In genomic region chr12:112349440-112349839, GRCh38 we compare ENCODE assay signal across 14 cellular contexts. TPM values are rescaled to one million over a fixed set of nuclear protein-coding genes. Genes with fewer than 3 reads are reported as not detected.
DNase-seq lines count a peak whose midpoint lies in the region; ATAC-seq and TF ChIP-seq lines count a peak whose summit lies in the region.
"Had no signal": no experiment of that assay in that cellular context is flagged by ENCODE, and none has a peak within 500 bp of the region (broad histone marks: within the 10 kb centered on the region; RNA-seq: fewer than 3 reads in every experiment).

No MANE protein-coding gene starts in this region.

- no peaks in the 10 kb centered on the region for H3K9me3 ChIP-seq in HEK293 (ENCODE audit: control insufficient read depth, insufficient read depth, low read depth, low read length)
- no peaks in the 10 kb centered on the region for H3K9me3 ChIP-seq in right atrium auricular region
- no peaks in the 10 kb centered on the region for H3K9me3 ChIP-seq in spleen
- H3K9me3 ChIP-seq: stomach had no signal

- H3K36me3 ChIP-seq in HEK293 (ENCODE audit: control insufficient read depth in 2 of 2, insufficient read depth in 1 of 2, low read length in 2 of 2) (no peaks in the 10 kb centered on the region), right atrium auricular region (no peaks in the 10 kb centered on the region), spleen (no peaks in the 10 kb centered on the region)
- H3K36me3 ChIP-seq: stomach had no signal

- CTCF ChIA-PET in HEK293 (lab: Yijun Ruan, JAX), result no interaction called here

- H3K4me1 ChIP-seq in HEK293 (ENCODE audit: control insufficient read depth, insufficient read depth, low read length) (peaks cover 12% of the 10 kb centered on the region; the same call in 1 of the 2 replicates), right atrium auricular region (peaks cover 0 to 11% of the 10 kb centered on the region in 2 donors), spleen (peaks cover 0 to 92% (median 37%) of the 10 kb centered on the region in 6 donors)

- POLR2A ChIA-PET in HEK293 (lab: Yijun Ruan, JAX), result no interaction called here

- no peak overlapping the region for H3K27ac ChIP-seq in HEK293 (ENCODE audit: extremely low read depth, low read depth, low read length)
- H3K27ac ChIP-seq in right atrium auricular region, result no peak overlapping the region
- H3K27ac ChIP-seq in spleen, result peak overlapping the region in 1 of 8 donors; percentile 3
- H3K27ac ChIP-seq: stomach had no signal

- H3K27me3 ChIP-seq in right atrium auricular region, result no peaks in the 10 kb centered on the region
- no peaks in the 10 kb centered on the region for H3K27me3 ChIP-seq in spleen (replicated peaks in 1 of 7)
- H3K27me3 ChIP-seq: stomach had no signal

- TF ChIP-seq CTCF in HEK293 (tag by site-specific recombination; IDR thresholded peaks at IDR 0.05) (no peak), astrocyte of the cerebellum (IDR thresholded peaks at IDR 0.05; ENCODE audit: low read depth, low read length, missing control alignments) (no peak), right atrium auricular region (IDR thresholded peaks at IDR 0.05) (no peak), spleen (IDR thresholded peaks at IDR 0.05 in 8 of 11, conservative IDR thresholded peaks at IDR 0.05 in 3 of 11) (no peak)

- no peak overlapping the region for H3K4me3 ChIP-seq in HEK293 (ENCODE audit: low read depth, low read length)
- no peak overlapping the region for H3K4me3 ChIP-seq in astrocyte of the cerebellum (ENCODE audit: low read depth, low read length)
- H3K4me3 ChIP-seq in right atrium auricular region, result no peak overlapping the region
- no peak overlapping the region for H3K4me3 ChIP-seq in spleen
- H3K4me3 ChIP-seq: smooth muscle cell, stomach had no signal

- intact Hi-C loops in spleen (cut with DNase I; ENCODE audit: low total_unique reads), result no loop called here

- 59 to 67% (median 64%) methylated on average over 2 of the region's 2 CpGs for WGBS in spleen, 5 donors

- no peak for ATAC-seq in GM21515 (IDR thresholded peaks at IDR 0.05; ENCODE audit: unreplicated experiment)

- TF ChIP-seq POLR2A in spleen (IDR thresholded peaks at IDR 0.05), result no peak

- DNase-seq in NCI-H2171 (lab: John Stamatoyannopoulos, UW) (peak; percentile 85), astrocyte of the cerebellum (ENCODE audit: low read depth) (peak; percentile 60), myocyte (ENCODE audit: low read depth) (peak; percentile 46), HCEC 1CT (no peak), right atrium auricular region (ENCODE audit: low spot score) (no peak), spleen (no peak)
- DNase-seq: activated naive CD4-positive, alpha-beta T cell treated with anti-CD3 and anti-CD28 coated beads for 36 hours; immature natural killer cell; NCI-H1436 treated with DMSO at 0.1 percent for 48 hours; occipital lobe; stomach had no signal

- in situ Hi-C loops in astrocyte of the cerebellum (cut with HindIII; ENCODE audit: low sequenced_read_pairs), result no loop called here

TF ChIP-seq in HEK293, 187 proteins besides CTCF, POLR2A, EP300 and RAD21:
- TF ChIP-seq ZNF645 (tag by site-specific recombination; IDR thresholded peaks at IDR 0.05) (no peak), PRDM6 (tag by site-specific recombination; IDR thresholded peaks at IDR 0.05) (peak; percentile 87), OSR2 (tag by site-specific recombination; IDR thresholded peaks at IDR 0.05) (0 out of 2 replicates have a peak, but pooled peaks have one; percentile 17), ZSCAN30 (tag by site-specific recombination; IDR thresholded peaks at IDR 0.05) (no peak)

RNA-seq across cellular contexts. Expression of gene HECTD4, which starts 32.8 kb away (rescaled TPM):
- total RNA-seq in myocyte (24.9 and 26.0 TPM in 2 replicates), right atrium auricular region (10 to 100 TPM; 14.8 to 16.5 TPM), spleen (10 to 100 TPM; 46.0 to 70.8 (median 59.1) TPM)
- 21.8 TPM for polyA plus RNA-seq in myocyte (2012)
- polyA plus RNA-seq in spleen, result 10 to 100 TPM in 2 of 3 donors, 1 to 10 TPM in 1; 5.4 to 22.5 (median 16.1) TPM

RNA-seq across cellular contexts. Expression of gene RPL6, which starts 60.0 kb away (rescaled TPM):
- total RNA-seq in myocyte (1,709 and 1,781 TPM in 2 replicates), right atrium auricular region (100 to 1,000 TPM; 700 to 967 TPM), spleen (1,000 to 10,000 TPM in 5 of 7 donors, 100 to 1,000 TPM in 2; 891 to 1,341 (median 1,018) TPM)
- 992 TPM for polyA plus RNA-seq in myocyte (2012)
- 1,000 to 10,000 TPM; 3,376 to 4,440 (median 4,387) TPM for polyA plus RNA-seq in spleen

Comparison
In these comparisons a context has a peak if more than half of its experiments do, and no peak if none do; other contexts are left out.
1. DNase-seq: peak in NCI-H2171 (single experiment), astrocyte of the cerebellum (single experiment) and myocyte (single experiment); none in HCEC 1CT (single experiment), right atrium auricular region (single experiment) and spleen (single experiment).